1 cellular context compared by ENCODE assay signal in genomic region chr21:29647353-29647781, GRCh38.
TF ChIP-seq lines count a peak whose summit lies in the region.

No MANE protein-coding gene starts in this region.

TF ChIP-seq in K562, 482 proteins besides CTCF, POLR2A, EP300 and RAD21 (continued from another document and continues in another):
- TF ChIP-seq BCOR (IDR thresholded peaks at IDR 0.05) = no peak; the same call in 1 of the 2 replicates
- TF ChIP-seq, protein P1, sequence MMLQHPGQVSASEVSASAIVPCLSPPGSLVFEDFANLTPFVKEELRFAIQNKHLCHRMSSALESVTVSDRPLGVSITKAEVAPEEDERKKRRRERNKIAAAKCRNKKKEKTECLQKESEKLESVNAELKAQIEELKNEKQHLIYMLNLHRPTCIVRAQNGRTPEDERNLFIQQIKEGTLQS (IDR thresholded peaks at IDR 0.05) = peak; percentile 94
- TF ChIP-seq, protein P1 (CRISPR knock-in tag; conservative IDR thresholded peaks at IDR 0.05) = 0 out of 2 replicates have a peak, but pooled peaks have one; percentile 57
- peak; percentile 82 to 92; a peak in 3 of 4 replicates for TF ChIP-seq TRIM24 (IDR thresholded peaks at IDR 0.05)
- no peak for TF ChIP-seq KLF1 (tag; IDR thresholded peaks at IDR 0.05)
- no peak for TF ChIP-seq RHOXF2B (CRISPR knock-in tag; conservative IDR thresholded peaks at IDR 0.05)
- no peak for TF ChIP-seq CBX2 (IDR thresholded peaks at IDR 0.05; ENCODE audit: insufficient read depth, low read length, poor library complexity, severe bottlenecking)
- TF ChIP-seq, protein P2, sequence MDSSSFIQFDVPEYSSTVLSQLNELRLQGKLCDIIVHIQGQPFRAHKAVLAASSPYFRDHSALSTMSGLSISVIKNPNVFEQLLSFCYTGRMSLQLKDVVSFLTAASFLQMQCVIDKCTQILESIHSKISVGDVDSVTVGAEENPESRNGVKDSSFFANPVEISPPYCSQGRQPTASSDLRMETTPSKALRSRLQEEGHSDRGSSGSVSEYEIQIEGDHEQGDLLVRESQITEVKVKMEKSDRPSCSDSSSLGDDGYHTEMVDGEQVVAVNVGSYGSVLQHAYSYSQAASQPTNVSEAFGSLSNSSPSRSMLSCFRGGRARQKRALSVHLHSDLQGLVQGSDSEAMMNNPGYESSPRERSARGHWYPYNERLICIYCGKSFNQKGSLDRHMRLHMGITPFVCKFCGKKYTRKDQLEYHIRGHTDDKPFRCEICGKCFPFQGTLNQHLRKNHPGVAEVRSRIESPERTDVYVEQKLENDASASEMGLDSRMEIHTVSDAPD (CRISPR knock-in tag; IDR thresholded peaks at IDR 0.05) = no peak
- TF ChIP-seq TCF3 (CRISPR knock-in tag; IDR thresholded peaks at IDR 0.05) = peak; percentile 89
- 0 out of 2 replicates have a peak, but pooled peaks have one; percentile 65 for TF ChIP-seq NR4A1 (CRISPR knock-in tag; IDR thresholded peaks at IDR 0.05)
- peak; percentile 70; the same call in 1 of the 2 replicates for TF ChIP-seq NR4A1 (tag; IDR thresholded peaks at IDR 0.05)
- TF ChIP-seq NCOA1 (IDR thresholded peaks at IDR 0.05; ENCODE audit: low read depth) = peak; percentile 95
- TF ChIP-seq NBN (IDR thresholded peaks at IDR 0.05; ENCODE audit: low read depth) = peak; percentile 91
- TF ChIP-seq MYBL2 (IDR thresholded peaks at IDR 0.05; ENCODE audit: low read depth) = no peak
- TF ChIP-seq MYBL2 (CRISPR knock-in tag; IDR thresholded peaks at IDR 0.05; ENCODE audit: borderline replicate concordance) = no peak
- no peak for TF ChIP-seq POLR2G (IDR thresholded peaks at IDR 0.05; ENCODE audit: low read depth, low read length)
- no peak for TF ChIP-seq TAF7 (tag; IDR thresholded peaks at IDR 0.05)
- TF ChIP-seq MIER1 (IDR thresholded peaks at IDR 0.05; ENCODE audit: low read depth) = no peak
- TF ChIP-seq IRF1 (CRISPR knock-in tag; IDR thresholded peaks at IDR 0.05; ENCODE audit: borderline replicate concordance) = no peak
- TF ChIP-seq ZNF583 (CRISPR knock-in tag; IDR thresholded peaks at IDR 0.05) = 0 out of 2 replicates have a peak, but pooled peaks have one; percentile 81
- TF ChIP-seq ZNF830 (CRISPR knock-in tag; IDR thresholded peaks at IDR 0.05) = no peak
- TF ChIP-seq ETV5 (CRISPR knock-in tag; IDR thresholded peaks at IDR 0.05; ENCODE audit: low read depth) = peak; percentile 45; the same call in 1 of the 2 replicates
- TF ChIP-seq CREB1 (IDR thresholded peaks at IDR 0.05) = peak; percentile 95
- peak; percentile 91 for TF ChIP-seq CREB1 (CRISPR knock-in tag; IDR thresholded peaks at IDR 0.05)
- TF ChIP-seq BRD4 (IDR thresholded peaks at IDR 0.05) = peak; percentile 13; the same call in 1 of the 2 replicates
- no peak for TF ChIP-seq PCBP1 (IDR thresholded peaks at IDR 0.05; ENCODE audit: low read depth, low read length, poor library complexity, severe bottlenecking)
- TF ChIP-seq ZNF589 (CRISPR knock-in tag; IDR thresholded peaks at IDR 0.05; ENCODE audit: low read depth) = peak; percentile 86
- TF ChIP-seq, protein P3, sequence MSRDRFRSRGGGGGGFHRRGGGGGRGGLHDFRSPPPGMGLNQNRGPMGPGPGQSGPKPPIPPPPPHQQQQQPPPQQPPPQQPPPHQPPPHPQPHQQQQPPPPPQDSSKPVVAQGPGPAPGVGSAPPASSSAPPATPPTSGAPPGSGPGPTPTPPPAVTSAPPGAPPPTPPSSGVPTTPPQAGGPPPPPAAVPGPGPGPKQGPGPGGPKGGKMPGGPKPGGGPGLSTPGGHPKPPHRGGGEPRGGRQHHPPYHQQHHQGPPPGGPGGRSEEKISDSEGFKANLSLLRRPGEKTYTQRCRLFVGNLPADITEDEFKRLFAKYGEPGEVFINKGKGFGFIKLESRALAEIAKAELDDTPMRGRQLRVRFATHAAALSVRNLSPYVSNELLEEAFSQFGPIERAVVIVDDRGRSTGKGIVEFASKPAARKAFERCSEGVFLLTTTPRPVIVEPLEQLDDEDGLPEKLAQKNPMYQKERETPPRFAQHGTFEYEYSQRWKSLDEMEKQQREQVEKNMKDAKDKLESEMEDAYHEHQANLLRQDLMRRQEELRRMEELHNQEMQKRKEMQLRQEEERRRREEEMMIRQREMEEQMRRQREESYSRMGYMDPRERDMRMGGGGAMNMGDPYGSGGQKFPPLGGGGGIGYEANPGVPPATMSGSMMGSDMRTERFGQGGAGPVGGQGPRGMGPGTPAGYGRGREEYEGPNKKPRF (IDR thresholded peaks at IDR 0.05; ENCODE audit: low read depth, low read length) = no peak
- TF ChIP-seq, protein P4, sequence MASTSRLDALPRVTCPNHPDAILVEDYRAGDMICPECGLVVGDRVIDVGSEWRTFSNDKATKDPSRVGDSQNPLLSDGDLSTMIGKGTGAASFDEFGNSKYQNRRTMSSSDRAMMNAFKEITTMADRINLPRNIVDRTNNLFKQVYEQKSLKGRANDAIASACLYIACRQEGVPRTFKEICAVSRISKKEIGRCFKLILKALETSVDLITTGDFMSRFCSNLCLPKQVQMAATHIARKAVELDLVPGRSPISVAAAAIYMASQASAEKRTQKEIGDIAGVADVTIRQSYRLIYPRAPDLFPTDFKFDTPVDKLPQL (IDR thresholded peaks at IDR 0.05; ENCODE audit: extremely low read depth, insufficient read length) = no peak
- TF ChIP-seq HEY1 (CRISPR knock-in tag; IDR thresholded peaks at IDR 0.05; ENCODE audit: borderline replicate concordance) = no peak
- no peak; the same call in 1 of the 2 replicates for TF ChIP-seq GTF2E2 (tag; IDR thresholded peaks at IDR 0.05)
- TF ChIP-seq HMG20A (CRISPR knock-in tag; conservative IDR thresholded peaks at IDR 0.05) = no peak
- no peak for TF ChIP-seq ETS2 (tag; IDR thresholded peaks at IDR 0.05; ENCODE audit: borderline replicate concordance, poor library complexity, severe bottlenecking)
- TF ChIP-seq TFAP4 (CRISPR knock-in tag; IDR thresholded peaks at IDR 0.05; ENCODE audit: borderline replicate concordance) = no peak
- no peak for TF ChIP-seq ZNF785 (CRISPR knock-in tag; IDR thresholded peaks at IDR 0.05)
- 0 out of 2 replicates have a peak, but pooled peaks have one; percentile 75 for TF ChIP-seq ZBTB17 (CRISPR knock-in tag; IDR thresholded peaks at IDR 0.05)
- no peak for TF ChIP-seq ZNF707 (CRISPR knock-in tag; conservative IDR thresholded peaks at IDR 0.05)
- no peak for TF ChIP-seq THRAP3 (IDR thresholded peaks at IDR 0.05; ENCODE audit: borderline replicate concordance)
- no peak for TF ChIP-seq CBFB (CRISPR knock-in tag; IDR thresholded peaks at IDR 0.05)
- TF ChIP-seq NFYB (IDR thresholded peaks at IDR 0.05; ENCODE audit: extremely low read depth, insufficient read length) = no peak
- TF ChIP-seq ZNF174 (CRISPR knock-in tag; IDR thresholded peaks at IDR 0.05) = no peak
- no peak for TF ChIP-seq ZNF41 (CRISPR knock-in tag; conservative IDR thresholded peaks at IDR 0.05)
- peak; percentile 84 for TF ChIP-seq MEIS2 (IDR thresholded peaks at IDR 0.05; ENCODE audit: partially characterized antibody)
- no peak for TF ChIP-seq ZNF551 (CRISPR knock-in tag; IDR thresholded peaks at IDR 0.05)
- TF ChIP-seq RB1 (IDR thresholded peaks at IDR 0.05; ENCODE audit: low read depth) = no peak
- no peak for TF ChIP-seq ZNF140 (CRISPR knock-in tag; IDR thresholded peaks at IDR 0.05)
- peak in 1 of 2 experiments; percentile 70; a peak in 1 of 4 replicates for TF ChIP-seq RCOR1 (IDR thresholded peaks at IDR 0.05; ENCODE audit: borderline replicate concordance in 1 of 2, low read depth in 2 of 2, low read length in 2 of 2)
- no peak for TF ChIP-seq WHSC1 (IDR thresholded peaks at IDR 0.05; ENCODE audit: low read length)
- TF ChIP-seq, protein P5, sequence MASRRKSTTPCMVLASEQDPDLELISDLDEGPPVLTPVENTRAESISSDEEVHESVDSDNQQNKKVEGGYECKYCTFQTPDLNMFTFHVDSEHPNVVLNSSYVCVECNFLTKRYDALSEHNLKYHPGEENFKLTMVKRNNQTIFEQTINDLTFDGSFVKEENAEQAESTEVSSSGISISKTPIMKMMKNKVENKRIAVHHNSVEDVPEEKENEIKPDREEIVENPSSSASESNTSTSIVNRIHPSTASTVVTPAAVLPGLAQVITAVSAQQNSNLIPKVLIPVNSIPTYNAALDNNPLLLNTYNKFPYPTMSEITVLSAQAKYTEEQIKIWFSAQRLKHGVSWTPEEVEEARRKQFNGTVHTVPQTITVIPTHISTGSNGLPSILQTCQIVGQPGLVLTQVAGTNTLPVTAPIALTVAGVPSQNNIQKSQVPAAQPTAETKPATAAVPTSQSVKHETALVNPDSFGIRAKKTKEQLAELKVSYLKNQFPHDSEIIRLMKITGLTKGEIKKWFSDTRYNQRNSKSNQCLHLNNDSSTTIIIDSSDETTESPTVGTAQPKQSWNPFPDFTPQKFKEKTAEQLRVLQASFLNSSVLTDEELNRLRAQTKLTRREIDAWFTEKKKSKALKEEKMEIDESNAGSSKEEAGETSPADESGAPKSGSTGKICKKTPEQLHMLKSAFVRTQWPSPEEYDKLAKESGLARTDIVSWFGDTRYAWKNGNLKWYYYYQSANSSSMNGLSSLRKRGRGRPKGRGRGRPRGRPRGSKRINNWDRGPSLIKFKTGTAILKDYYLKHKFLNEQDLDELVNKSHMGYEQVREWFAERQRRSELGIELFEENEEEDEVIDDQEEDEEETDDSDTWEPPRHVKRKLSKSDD (conservative IDR thresholded peaks at IDR 0.05; ENCODE audit: low read length) = no peak
- peak; percentile 79 for TF ChIP-seq CCNT2 (IDR thresholded peaks at IDR 0.05; ENCODE audit: borderline replicate concordance, extremely low read depth, insufficient read length, low read depth, low read length)
- no peak; the same call in 1 of the 2 replicates for TF ChIP-seq RREB1 (CRISPR knock-in tag; IDR thresholded peaks at IDR 0.05)
